In the genomic region with DNA sequence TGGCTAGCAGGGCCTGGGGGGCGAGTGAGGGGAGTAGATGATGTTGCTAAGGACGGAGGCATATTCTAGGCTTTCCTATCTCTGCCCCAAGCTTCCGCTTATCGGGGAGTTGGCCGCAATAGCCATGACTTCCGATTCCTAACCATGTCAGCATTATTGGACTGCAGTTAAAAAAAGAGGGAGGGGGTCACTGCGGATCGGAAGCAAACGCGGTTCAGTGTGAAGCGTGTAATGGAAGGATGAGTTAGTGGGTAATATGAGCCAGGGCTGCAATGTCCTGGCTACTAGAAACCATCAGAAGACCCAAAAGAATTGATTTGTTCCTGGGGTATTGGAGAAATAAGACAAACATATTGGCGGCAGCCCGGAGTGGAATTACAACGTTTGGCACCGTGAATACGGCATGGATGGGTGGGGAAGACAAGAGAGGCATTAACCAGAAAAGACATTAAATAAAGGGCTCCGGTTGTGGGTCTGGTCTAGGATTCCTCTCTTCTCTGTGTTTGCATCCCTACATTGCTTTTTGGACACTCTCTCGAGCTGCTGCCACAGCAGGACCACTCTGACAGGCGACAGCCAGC, we compare ENCODE assay signal across 10 cellular contexts.
DNase-seq lines count a peak whose midpoint lies in the region; ATAC-seq and TF ChIP-seq lines count a peak whose summit lies in the region.
"Had no signal": no experiment of that assay in that cellular context is flagged by ENCODE, and none has a peak within 500 bp of the region (broad histone marks: within the 10 kb centered on the region; RNA-seq: fewer than 3 reads in every experiment).

No MANE protein-coding gene starts in this region.

- H3K27ac Mint-ChIP-seq in chondrocyte (ENCODE audit: unreplicated experiment), result no peak overlapping the region
- no peak overlapping the region for H3K27ac Mint-ChIP-seq in type B pancreatic cell
- no peak overlapping the region for H3K27ac Mint-ChIP-seq in activated CD4-positive, alpha-beta T cell treated with anti-CD3 and anti-CD28 coated beads for 36 hours
- H3K27ac Mint-ChIP-seq: activated CD4-positive, alpha-beta T cell treated with anti-CD3 and anti-CD28 coated beads, Interleukin-2, amount 10 ng/mL, durations not matched to agents 24 days and 14 days; CD4-positive, alpha-beta memory T cell had no signal

- intact Hi-C loops in activated CD4-positive, alpha-beta T cell treated with anti-CD3 and anti-CD28 coated beads for 36 hours (cut with DNase I, micrococcal nuclease), result no loop called here
- intact Hi-C loops in body of pancreas (cut with DNase I), result no loop called here

- TF ChIP-seq POLR2A in body of pancreas (IDR thresholded peaks at IDR 0.05), result no peak

- POLR2A ChIA-PET in activated CD4-positive, alpha-beta T cell treated with anti-CD3 and anti-CD28 coated beads for 36 hours (lab: Charles Lee), result no interaction called here

- H3K36me3 Mint-ChIP-seq in chondrocyte (ENCODE audit: low read depth) (peaks cover 2% of the 10 kb centered on the region), type B pancreatic cell (no peaks in the 10 kb centered on the region)
- no peaks in the 10 kb centered on the region for H3K36me3 Mint-ChIP-seq in activated CD4-positive, alpha-beta T cell treated with anti-CD3 and anti-CD28 coated beads for 36 hours (ENCODE audit: low read depth)
- H3K36me3 Mint-ChIP-seq: CD4-positive, alpha-beta memory T cell had no signal

- H3K9me3 ChIP-seq in mesodermal cell (ENCODE audit: control insufficient read depth, low read length) (no peaks in the 10 kb centered on the region), body of pancreas (no peaks in the 10 kb centered on the region)

- H3K27me3 Mint-ChIP-seq in chondrocyte (ENCODE audit: low read depth) (peaks cover 7% of the 10 kb centered on the region), type B pancreatic cell (peaks cover 85% of the 10 kb centered on the region)
- H3K27me3 Mint-ChIP-seq in activated CD4-positive, alpha-beta T cell treated with anti-CD3 and anti-CD28 coated beads for 36 hours, result peaks cover 49% of the 10 kb centered on the region

- 47 to 49% methylated on average over 14 of the region's 19 CpGs for WGBS in mesodermal cell (ENCODE audit: insufficient coverage in 2 of 2), 2 experiments
- WGBS in body of pancreas, 2 donors, result 12 to 21% methylated on average over 19 of the region's 19 CpGs

- peaks cover 11% of the 10 kb centered on the region for H3K4me1 ChIP-seq in mesodermal cell (ENCODE audit: control insufficient read depth, insufficient read depth, low read length, poor library complexity, severe bottlenecking)
- H3K4me1 ChIP-seq in body of pancreas, result peaks cover 15% of the 10 kb centered on the region

- peak; percentile 47 for DNase-seq in NCI-H748 (lab: John Stamatoyannopoulos, UW; ENCODE audit: unreplicated experiment)
- DNase-seq in NCI-H748 treated with DMSO at 0.1 percent for 48 hours (lab: John Stamatoyannopoulos, UW), result no peak
- DNase-seq in chondrocyte (ENCODE audit: low spot score), result no peak
- DNase-seq in type B pancreatic cell (ENCODE audit: extremely low spot score, unreplicated experiment), result no peak
- no peak for DNase-seq in activated CD4-positive, alpha-beta T cell treated with anti-CD3 and anti-CD28 coated beads for 36 hours
- DNase-seq in body of pancreas, result no peak
- no peak for DNase-seq in mesenteric fat pad (ENCODE audit: low spot score)
- DNase-seq: activated CD4-positive, alpha-beta T cell treated with anti-CD3 and anti-CD28 coated beads, Interleukin-2, amount 10 ng/mL, durations not matched to agents 24 days and 14 days; CD4-positive, alpha-beta memory T cell had no signal

- peaks cover 0 to 20% of the 10 kb centered on the region in 2 donors for H3K27me3 ChIP-seq in body of pancreas

- H3K4me1 Mint-ChIP-seq in chondrocyte (ENCODE audit: low read depth) (peaks cover 14% of the 10 kb centered on the region), type B pancreatic cell (ENCODE audit: unreplicated experiment) (peaks cover 7% of the 10 kb centered on the region)
- H3K4me1 Mint-ChIP-seq in activated CD4-positive, alpha-beta T cell treated with anti-CD3 and anti-CD28 coated beads for 36 hours, result no peaks in the 10 kb centered on the region
- H3K4me1 Mint-ChIP-seq: activated CD4-positive, alpha-beta T cell treated with anti-CD3 and anti-CD28 coated beads, Interleukin-2, amount 10 ng/mL, durations not matched to agents 24 days and 14 days; CD4-positive, alpha-beta memory T cell had no signal

- CTCF ChIA-PET in activated CD4-positive, alpha-beta T cell treated with anti-CD3 and anti-CD28 coated beads for 36 hours (lab: Charles Lee), result interaction anchor here (0.6 kb wide), 1 partner anchor 873 kb away, joined by 3 read pairs; no protein-coding TSS in a partner anchor

- ATAC-seq in activated CD4-positive, alpha-beta T cell treated with anti-CD3 and anti-CD28 coated beads for 36 hours, result no peak
- no peak for ATAC-seq in body of pancreas

- H3K36me3 ChIP-seq in mesodermal cell (ENCODE audit: control insufficient read depth, insufficient read depth, low read length), result no peaks in the 10 kb centered on the region
- H3K36me3 ChIP-seq in body of pancreas (replicated peaks in 1 of 2; ENCODE audit: insufficient read depth in 1 of 2, low read depth in 2 of 2), result no peaks in the 10 kb centered on the region

- H3K27ac ChIP-seq in mesodermal cell (ENCODE audit: low read depth, low read length, severe bottlenecking), result no peak overlapping the region
- no peak overlapping the region for H3K27ac ChIP-seq in body of pancreas

- H3K9me3 Mint-ChIP-seq in chondrocyte (ENCODE audit: low read depth) (peaks cover 15% of the 10 kb centered on the region), type B pancreatic cell (peaks cover 4% of the 10 kb centered on the region)
- no peaks in the 10 kb centered on the region for H3K9me3 Mint-ChIP-seq in activated CD4-positive, alpha-beta T cell treated with anti-CD3 and anti-CD28 coated beads for 36 hours (ENCODE audit: low read depth)
- H3K9me3 Mint-ChIP-seq: activated CD4-positive, alpha-beta T cell treated with anti-CD3 and anti-CD28 coated beads, Interleukin-2, amount 10 ng/mL, durations not matched to agents 24 days and 14 days had no signal

- H3K4me3 Mint-ChIP-seq in chondrocyte (ENCODE audit: unreplicated experiment) (peak overlapping the region; percentile 73), type B pancreatic cell (peak overlapping the region; percentile 77)
- no peak overlapping the region for H3K4me3 Mint-ChIP-seq in activated CD4-positive, alpha-beta T cell treated with anti-CD3 and anti-CD28 coated beads for 36 hours
- H3K4me3 Mint-ChIP-seq: activated CD4-positive, alpha-beta T cell treated with anti-CD3 and anti-CD28 coated beads, Interleukin-2, amount 10 ng/mL, durations not matched to agents 24 days and 14 days; CD4-positive, alpha-beta memory T cell had no signal

- no peak for TF ChIP-seq CTCF in chondrocyte (IDR thresholded peaks at IDR 0.05)
- no peak for TF ChIP-seq CTCF in type B pancreatic cell (conservative IDR thresholded peaks at IDR 0.05)
- TF ChIP-seq CTCF in body of pancreas (IDR thresholded peaks at IDR 0.05), result no peak

- H3K4me3 ChIP-seq in mesodermal cell (ENCODE audit: extremely low read depth, insufficient read depth, low read length, poor library complexity, severe bottlenecking), result peak overlapping the region; percentile 39
- no peak overlapping the region for H3K4me3 ChIP-seq in body of pancreas
